1 cellular context compared by ENCODE assay signal in the genomic region with DNA sequence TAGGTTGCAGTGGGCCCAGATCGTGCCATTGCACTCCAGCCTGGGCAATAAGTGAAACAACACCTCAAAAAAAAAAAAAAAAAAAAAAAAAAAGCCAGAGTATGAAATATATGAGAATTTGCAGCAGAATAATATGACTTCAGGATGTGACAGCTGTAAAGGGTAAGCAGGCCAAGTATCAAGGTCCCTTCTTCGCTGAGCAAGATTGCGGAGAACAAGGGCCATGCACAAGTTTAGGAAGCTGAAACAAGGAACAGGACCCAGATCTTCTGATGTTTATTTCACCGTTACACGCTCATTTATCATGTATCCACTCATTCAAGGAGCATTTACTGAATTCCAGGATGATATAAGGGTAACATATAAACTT.
A peak's percentile ranks its signal among the peaks of the same experiment; 100 is the strongest.
TF ChIP-seq lines count a peak whose summit lies in the region.

No MANE protein-coding gene starts in this region.

TF ChIP-seq in HepG2, 621 proteins besides CTCF, POLR2A, EP300 and RAD21:
- TF ChIP-seq TARDBP (CRISPR knock-in tag; IDR thresholded peaks at IDR 0.05) = 0 out of 2 replicates have a peak, but pooled peaks have one; percentile 8
- TF ChIP-seq TRAFD1 (CRISPR knock-in tag; IDR thresholded peaks at IDR 0.05; ENCODE audit: borderline replicate concordance) = no peak
- TF ChIP-seq, protein P1, sequence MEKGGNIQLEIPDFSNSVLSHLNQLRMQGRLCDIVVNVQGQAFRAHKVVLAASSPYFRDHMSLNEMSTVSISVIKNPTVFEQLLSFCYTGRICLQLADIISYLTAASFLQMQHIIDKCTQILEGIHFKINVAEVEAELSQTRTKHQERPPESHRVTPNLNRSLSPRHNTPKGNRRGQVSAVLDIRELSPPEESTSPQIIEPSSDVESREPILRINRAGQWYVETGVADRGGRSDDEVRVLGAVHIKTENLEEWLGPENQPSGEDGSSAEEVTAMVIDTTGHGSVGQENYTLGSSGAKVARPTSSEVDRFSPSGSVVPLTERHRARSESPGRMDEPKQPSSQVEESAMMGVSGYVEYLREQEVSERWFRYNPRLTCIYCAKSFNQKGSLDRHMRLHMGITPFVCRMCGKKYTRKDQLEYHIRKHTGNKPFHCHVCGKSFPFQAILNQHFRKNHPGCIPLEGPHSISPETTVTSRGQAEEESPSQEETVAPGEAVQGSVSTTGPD (CRISPR knock-in tag; IDR thresholded peaks at IDR 0.05) = no peak
- TF ChIP-seq ADNP (CRISPR knock-in tag; IDR thresholded peaks at IDR 0.05) = no peak
- no peak for TF ChIP-seq MXD1 (CRISPR knock-in tag; IDR thresholded peaks at IDR 0.05)
- TF ChIP-seq TEF (CRISPR knock-in tag; IDR thresholded peaks at IDR 0.05) = no peak
- no peak for TF ChIP-seq ZBTB21 (CRISPR knock-in tag; IDR thresholded peaks at IDR 0.05)
- TF ChIP-seq, protein P2, sequence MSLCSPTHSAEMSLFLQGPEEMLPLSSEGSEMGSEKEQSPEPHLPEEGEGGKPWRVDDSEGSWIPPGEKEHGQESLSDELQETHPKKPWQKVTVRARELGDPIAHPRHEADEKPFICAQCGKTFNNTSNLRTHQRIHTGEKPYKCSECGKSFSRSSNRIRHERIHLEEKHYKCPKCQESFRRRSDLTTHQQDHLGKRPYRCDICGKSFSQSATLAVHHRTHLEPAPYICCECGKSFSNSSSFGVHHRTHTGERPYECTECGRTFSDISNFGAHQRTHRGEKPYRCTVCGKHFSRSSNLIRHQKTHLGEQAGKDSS (CRISPR knock-in tag; IDR thresholded peaks at IDR 0.05; ENCODE audit: borderline replicate concordance, low read depth) = no peak
- TF ChIP-seq, protein P3, sequence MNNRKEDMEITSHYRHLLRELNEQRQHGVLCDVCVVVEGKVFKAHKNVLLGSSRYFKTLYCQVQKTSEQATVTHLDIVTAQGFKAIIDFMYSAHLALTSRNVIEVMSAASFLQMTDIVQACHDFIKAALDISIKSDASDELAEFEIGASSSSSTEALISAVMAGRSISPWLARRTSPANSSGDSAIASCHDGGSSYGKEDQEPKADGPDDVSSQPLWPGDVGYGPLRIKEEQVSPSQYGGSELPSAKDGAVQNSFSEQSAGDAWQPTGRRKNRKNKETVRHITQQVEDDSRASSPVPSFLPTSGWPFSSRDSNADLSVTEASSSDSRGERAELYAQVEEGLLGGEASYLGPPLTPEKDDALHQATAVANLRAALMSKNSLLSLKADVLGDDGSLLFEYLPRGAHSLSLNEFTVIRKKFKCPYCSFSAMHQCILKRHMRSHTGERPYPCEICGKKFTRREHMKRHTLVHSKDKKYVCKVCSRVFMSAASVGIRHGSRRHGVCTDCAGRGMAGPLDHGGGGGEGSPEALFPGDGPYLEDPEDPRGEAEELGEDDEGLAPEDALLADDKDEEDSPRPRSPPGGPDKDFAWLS (CRISPR knock-in tag; IDR thresholded peaks at IDR 0.05; ENCODE audit: borderline replicate concordance) = no peak
- no peak for TF ChIP-seq TAF15 (IDR thresholded peaks at IDR 0.05; ENCODE audit: low read depth, low read length, poor library complexity, severe bottlenecking)
- no peak for TF ChIP-seq ZNF138 (CRISPR knock-in tag; IDR thresholded peaks at IDR 0.05; ENCODE audit: low read depth)
- TF ChIP-seq ZNF605 (CRISPR knock-in tag; IDR thresholded peaks at IDR 0.05) = 0 out of 2 replicates have a peak, but pooled peaks have one; percentile 38
- TF ChIP-seq POLR2AphosphoS5 (IDR thresholded peaks at IDR 0.05; ENCODE audit: low read depth, low read length) = no peak
- peak; percentile 78 for TF ChIP-seq ZNF121 (CRISPR knock-in tag; IDR thresholded peaks at IDR 0.05)
- no peak for TF ChIP-seq ZNF839 (CRISPR knock-in tag; IDR thresholded peaks at IDR 0.05; ENCODE audit: borderline replicate concordance)
- no peak for TF ChIP-seq RBFOX2 (IDR thresholded peaks at IDR 0.05; ENCODE audit: low read depth, low read length)
- no peak for TF ChIP-seq PCBP2 (optimal IDR thresholded peaks at IDR 0.05; ENCODE audit: low read depth, low read length, poor library complexity, severe bottlenecking)
- TF ChIP-seq ATF2 (CRISPR knock-in tag; IDR thresholded peaks at IDR 0.05) = no peak
- TF ChIP-seq ZNF205 (CRISPR knock-in tag; IDR thresholded peaks at IDR 0.05) = no peak
- TF ChIP-seq, protein P4, sequence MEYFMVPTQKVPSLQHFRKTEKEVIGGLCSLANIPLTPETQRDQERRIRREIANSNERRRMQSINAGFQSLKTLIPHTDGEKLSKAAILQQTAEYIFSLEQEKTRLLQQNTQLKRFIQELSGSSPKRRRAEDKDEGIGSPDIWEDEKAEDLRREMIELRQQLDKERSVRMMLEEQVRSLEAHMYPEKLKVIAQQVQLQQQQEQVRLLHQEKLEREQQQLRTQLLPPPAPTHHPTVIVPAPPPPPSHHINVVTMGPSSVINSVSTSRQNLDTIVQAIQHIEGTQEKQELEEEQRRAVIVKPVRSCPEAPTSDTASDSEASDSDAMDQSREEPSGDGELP (IDR thresholded peaks at IDR 0.05; ENCODE audit: borderline replicate concordance, low read depth) = 0 out of 2 replicates have a peak, but pooled peaks have one; percentile 6
- no peak for TF ChIP-seq SMYD3 (CRISPR knock-in tag; IDR thresholded peaks at IDR 0.05)
- no peak for TF ChIP-seq ZNF646 (CRISPR knock-in tag; IDR thresholded peaks at IDR 0.05)
